25 cellular contexts compared by ENCODE assay signal in the genomic region with DNA sequence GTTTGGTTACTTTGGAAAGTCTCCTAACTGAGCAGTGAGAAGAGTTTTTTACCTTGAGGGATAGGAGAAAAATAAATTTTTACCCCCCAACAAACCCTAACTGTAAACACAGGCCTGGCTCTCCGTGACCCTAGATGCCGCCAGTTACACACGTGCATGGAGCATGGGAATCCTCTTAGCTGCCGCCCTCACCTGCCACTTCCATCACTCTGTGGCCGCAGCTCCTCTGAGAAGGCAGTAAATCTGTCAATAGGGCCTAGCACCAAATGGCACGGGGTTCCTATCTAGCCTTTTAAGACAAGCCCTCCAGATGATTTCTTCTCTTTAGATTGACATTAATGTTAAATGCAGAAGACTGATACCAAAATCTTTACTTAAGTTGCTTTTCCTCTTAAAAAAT.
"Had no signal": no experiment of that assay in that cellular context is flagged by ENCODE, and none has a peak within 500 bp of the region (broad histone marks: within the 10 kb centered on the region; RNA-seq: fewer than 3 reads in every experiment).

No MANE protein-coding gene starts in this region.

- H3K27me3 ChIP-seq: colonic mucosa, esophagus squamous epithelium, gastrocnemius medialis, heart right ventricle, left lung had no signal

- H3K4me1 Mint-ChIP-seq: naive thymus-derived CD4-positive, alpha-beta T cell had no signal

- H3K36me3 ChIP-seq: colonic mucosa, esophagus squamous epithelium, gastrocnemius medialis, heart right ventricle, left lung, lower lobe of right lung had no signal

- H3K4me3 Mint-ChIP-seq: dendritic cell treated with granulocyte-macrophage colony-stimulating factor and Interleukin-4, amounts not matched to agents 40 ng/mL and 50 ng/mL, for 4 days; effector memory CD8-positive, alpha-beta T cell; endodermal cell; mesothelial cell of epicardium; naive thymus-derived CD4-positive, alpha-beta T cell had no signal

- H3K27ac ChIP-seq: colonic mucosa, epithelial cell of prostate, esophagus squamous epithelium, gastrocnemius medialis, heart right ventricle, left lung, lower lobe of right lung had no signal

- H3K27me3 Mint-ChIP-seq: dendritic cell treated with granulocyte-macrophage colony-stimulating factor and Interleukin-4, amounts not matched to agents 40 ng/mL and 50 ng/mL, for 4 days; effector memory CD8-positive, alpha-beta T cell; naive thymus-derived CD4-positive, alpha-beta T cell had no signal

- ATAC-seq: effector memory CD8-positive, alpha-beta T cell; esophagus mucosa; gastrocnemius medialis; heart right ventricle; left cardiac atrium; left lung; left ventricle myocardium superior; lower lobe of right lung; mucosa of descending colon; naive thymus-derived CD4-positive, alpha-beta T cell had no signal

- H3K36me3 Mint-ChIP-seq: naive thymus-derived CD4-positive, alpha-beta T cell had no signal

- H3K9me3 ChIP-seq: colonic mucosa, gastrocnemius medialis, lower lobe of right lung had no signal

- H3K9me3 Mint-ChIP-seq: effector memory CD8-positive, alpha-beta T cell had no signal

- H3K4me3 ChIP-seq: colonic mucosa, esophagus squamous epithelium, gastrocnemius medialis, heart right ventricle, left lung, lower lobe of right lung, mucosa of descending colon had no signal

- H3K27ac Mint-ChIP-seq: dendritic cell treated with granulocyte-macrophage colony-stimulating factor and Interleukin-4, amounts not matched to agents 40 ng/mL and 50 ng/mL, for 4 days; effector memory CD8-positive, alpha-beta T cell; endodermal cell; mesothelial cell of epicardium; naive thymus-derived CD4-positive, alpha-beta T cell had no signal

- DNase-seq: colonic mucosa; cortex of kidney; effector CD8-positive, alpha-beta T cell; effector memory CD8-positive, alpha-beta T cell; endodermal cell; erythroblast; esophagus squamous epithelium; foreskin fibroblast; foreskin melanocyte; gastrocnemius medialis; glutamatergic neuron; head of caudate nucleus; heart right ventricle; hippocampal formation; left cardiac atrium; left lung; left ventricle myocardium superior; lower lobe of right lung; mesenchymal stem cell; mucosa of descending colon; naive thymus-derived CD4-positive, alpha-beta T cell had no signal
